In genomic region chr17:32877164-32877764, GRCh38 we compare ENCODE assay signal across 8 cellular contexts. TPM values are rescaled to one million over a fixed set of nuclear protein-coding genes. Genes with fewer than 3 reads are reported as not detected.
DNase-seq lines count a peak whose midpoint lies in the region; ATAC-seq and TF ChIP-seq lines count a peak whose summit lies in the region.

No MANE protein-coding gene starts in this region.

- H3K9me3 ChIP-seq in IMR-90 (ENCODE audit: control insufficient read depth, insufficient read depth, low read length), result no peaks in the 10 kb centered on the region
- no peaks in the 10 kb centered on the region for H3K9me3 ChIP-seq in Panc1 (ENCODE audit: control insufficient read depth, insufficient read depth, low read depth, low read length)

- peak overlapping the region; percentile 89; the same call in 1 of the 2 replicates for H3K23ac ChIP-seq in IMR-90 (ENCODE audit: low read depth, low read length)

- intact Hi-C loops in IMR-90 (cut with micrococcal nuclease), result loop anchor here (1.0 to 5.0 kb wide), 5 partner anchors 34 to 875 kb away; partner anchors contain the start of gene TMEM98
- intact Hi-C loops in Panc1 (cut with micrococcal nuclease; ENCODE audit: unreplicated experiment), result loop anchor here (2.0 kb wide), 1 partner anchor 94 kb away; no protein-coding TSS in a partner anchor

- in situ Hi-C loops in IMR-90 (cut with MboI; ENCODE audit: low sequenced_read_pairs), result no loop called here
- in situ Hi-C loops in Panc1 (cut with HindIII; ENCODE audit: low pct_unique_long_range_greater_than_20kb, low sequenced_read_pairs), result no loop called here

- H2AFZ ChIP-seq in IMR-90 (replicated peaks; ENCODE audit: low read length, poor library complexity), result peak overlapping the region; percentile 91

- no peak overlapping the region for H4K5ac ChIP-seq in IMR-90 (ENCODE audit: low read depth, low read length)

- no peaks in the 10 kb centered on the region for H3K9me1 ChIP-seq in IMR-90 (ENCODE audit: insufficient read depth, low read length)

- no peak overlapping the region; the same call in 1 of the 2 replicates for H3K56ac ChIP-seq in IMR-90 (ENCODE audit: extremely low read depth, insufficient read depth, low read length)

- no TSS peak for BruUV-seq in IMR-90 (replicated peaks; lab: Mats Ljungman, UMichigan)
- BruUV-seq in Panc1 (replicated peaks; lab: Mats Ljungman, UMichigan), result no TSS peak

- peak overlapping the region; percentile 38 for H2AK9ac ChIP-seq in IMR-90 (replicated peaks; ENCODE audit: low read depth, low read length, poor library complexity)

- POLR2A ChIA-PET in IMR-90 (lab: Charles Lee; ENCODE audit: unreplicated experiment) (no interaction called here), Panc1 (lab: Charles Lee) (no interaction called here)

- H2BK5ac ChIP-seq in IMR-90 (ENCODE audit: low read depth, low read length, poor library complexity, severe bottlenecking), result no peak overlapping the region

- H3K4me2 ChIP-seq in IMR-90 (ENCODE audit: low read depth, low read length), result peak overlapping the region; percentile 95

- peak overlapping the region; percentile 80 for H3K9ac ChIP-seq in IMR-90 (ENCODE audit: low read depth, low read length)

- no peak overlapping the region for H3K18ac ChIP-seq in IMR-90 (ENCODE audit: low read depth, low read length)

- H3K36me3 ChIP-seq in IMR-90 (ENCODE audit: control insufficient read depth, insufficient read depth, low read length) (no peaks in the 10 kb centered on the region), Panc1 (ENCODE audit: control insufficient read depth, insufficient read depth, low read length) (no peaks in the 10 kb centered on the region)

- peak overlapping the region in 1 of 2 experiments; percentile 80; a peak in 2 of 4 replicates for H4K8ac ChIP-seq in IMR-90 (ENCODE audit: low read depth in 2 of 2, low read length in 2 of 2)

- peaks cover 5 to 14% (median 12%) of the 10 kb centered on the region in 3 donors for H3K4me1 Mint-ChIP-seq in naive B cell

- H2BK120ac ChIP-seq in IMR-90 (ENCODE audit: low read depth, low read length), result no peak overlapping the region

- H3K79me1 ChIP-seq in IMR-90 (ENCODE audit: low read depth in 1 of 2, low read length in 2 of 2), result no peaks in the 10 kb centered on the region

- TF ChIP-seq CTCF in IMR-90 (conservative IDR thresholded peaks at IDR 0.05; ENCODE audit: low read depth, low read length) (peak; percentile 95), Panc1 (IDR thresholded peaks at IDR 0.05) (peak; percentile 98)

- DNase-seq in DMS 273 (lab: John Stamatoyannopoulos, UW; ENCODE audit: unreplicated experiment) (peak; percentile 97), IMR-90 (peak; percentile 73), Panc1 (ENCODE audit: low read depth, low spot score) (peak; percentile 18), fibroblast of gingiva (ENCODE audit: low read depth) (peak; percentile 82), naive B cell (peak; percentile 95)
- peak; percentile 92 to 96 for DNase-seq in activated T-cell treated with anti-CD3 and anti-CD28 coated beads, Interleukin-2, amount 50 U/mL, for 48 hours
- DNase-seq in stimulated activated CD8-positive, alpha-beta memory T cell treated with anti-CD3 and anti-CD28 coated beads, Interleukin-7, amount 100 ng/mL, for 4 hours (ENCODE audit: low read depth in 2 of 2), result peak; percentile 69 to 89

- H3K27me3 ChIP-seq in IMR-90 (ENCODE audit: control insufficient read depth, insufficient read depth, low read length), result peaks cover 7% of the 10 kb centered on the region
- H3K27me3 ChIP-seq in Panc1 (ENCODE audit: control insufficient read depth, insufficient read depth, low read length), result peaks cover 20% of the 10 kb centered on the region

- no peak overlapping the region for H3K14ac ChIP-seq in IMR-90 (replicated peaks; ENCODE audit: low read depth, low read length)

- CTCF ChIA-PET in IMR-90 (lab: Yijun Ruan, JAX), result interaction anchor here (0.6 to 2.6 kb wide), 23 partner anchors 8 to 143 kb away, joined by 3 to 15 read pairs (median 4); a partner anchor contains a TSS
- CTCF ChIA-PET in Panc1 (lab: Charles Lee), result interaction anchor here (0.6 to 2.3 kb wide), 9 partner anchors 18 to 205 kb away, joined by 3 to 16 read pairs (median 3); a partner anchor contains a TSS

- no peaks in the 10 kb centered on the region for H3K36me3 Mint-ChIP-seq in naive B cell

- H3K4ac ChIP-seq in IMR-90 (ENCODE audit: low read depth, low read length), result no peak overlapping the region

- WGBS in IMR-90 (ENCODE audit: extremely low coverage in 2 of 2, insufficient read length in 1 of 2), 2 experiments, result 0% methylated on average over 2 of the region's 44 CpGs; no CpG with 5 or more reads in 1 of the 2 experiments

- ATAC-seq in GM21529 (IDR thresholded peaks at IDR 0.05; ENCODE audit: unreplicated experiment) (peak; percentile 77), IMR-90 (ENCODE audit: low read depth) (peak; percentile 100), Panc1 (peak; percentile 100), naive B cell (ENCODE audit: low read depth in 2 of 2) (peak; percentile 90)

- TF ChIP-seq POLR2A in IMR-90 (IDR thresholded peaks at IDR 0.05; ENCODE audit: low read depth, low read length), result no peak

- H3K27me3 Mint-ChIP-seq in naive B cell, result peaks cover 15 to 18% (median 18%) of the 10 kb centered on the region in 3 donors

- H3K27ac Mint-ChIP-seq in naive B cell, result peak overlapping the region in 5 of 6 donors; percentile 14 to 91 (median 79)

- peaks cover 2% of the 10 kb centered on the region for H3K4me1 ChIP-seq in IMR-90 (ENCODE audit: control insufficient read depth, insufficient read depth, low read length)
- peaks cover 3% of the 10 kb centered on the region; the same call in 1 of the 2 replicates for H3K4me1 ChIP-seq in Panc1 (ENCODE audit: control insufficient read depth, insufficient read depth, low read length)

- no peaks in the 10 kb centered on the region for H4K20me1 ChIP-seq in IMR-90 (ENCODE audit: insufficient read depth, low read length)

- H3K27ac ChIP-seq in IMR-90 (ENCODE audit: insufficient read depth, low read length), result no peak overlapping the region
- H3K27ac ChIP-seq in Panc1 (ENCODE audit: low read length), result no peak overlapping the region

- H2BK20ac ChIP-seq in IMR-90 (ENCODE audit: low read depth, low read length), result no peak overlapping the region

- H4K91ac ChIP-seq in IMR-90 (ENCODE audit: insufficient read depth, low read depth, low read length), result no peak overlapping the region

- H2AK5ac ChIP-seq in IMR-90 (ENCODE audit: low read depth, low read length), result no peak overlapping the region

- no peak overlapping the region for H2BK15ac ChIP-seq in IMR-90 (ENCODE audit: low read depth, low read length)

- dilution Hi-C loops in IMR-90 (cut with HindIII; ENCODE audit: low sequenced_read_pairs, unreplicated experiment), result no loop called here

- peak; percentile 52 for TF ChIP-seq RAD21 in IMR-90 (IDR thresholded peaks at IDR 0.05; ENCODE audit: low read length)

- peak overlapping the region; percentile 60 for H3K4me3 ChIP-seq in IMR-90 (ENCODE audit: insufficient read depth, low read depth, low read length)
- H3K4me3 ChIP-seq in Panc1 (ENCODE audit: low read depth in 2 of 2, low read length in 2 of 2), result peak overlapping the region; percentile 59 to 67

- peak overlapping the region; percentile 65 to 93 (median 88) for H3K4me3 Mint-ChIP-seq in naive B cell

- peaks cover 0 to 1% (median 0%) of the 10 kb centered on the region in 7 donors for H3K9me3 Mint-ChIP-seq in naive B cell

TF ChIP-seq in IMR-90, 13 proteins besides CTCF, POLR2A, EP300 and RAD21:
- TF ChIP-seq CEBPB (IDR thresholded peaks at IDR 0.05; ENCODE audit: low read depth, low read length) (no peak), SMC3 (IDR thresholded peaks at IDR 0.05; ENCODE audit: low read depth, low read length) (peak; percentile 42), ELK1 (IDR thresholded peaks at IDR 0.05; ENCODE audit: borderline replicate concordance, low read depth, low read length) (no peak), NFE2L2 (IDR thresholded peaks at IDR 0.05; ENCODE audit: low read depth, low read length) (no peak), USF2 (IDR thresholded peaks at IDR 0.05; ENCODE audit: low read depth, low read length) (no peak), BHLHE40 (IDR thresholded peaks at IDR 0.05; ENCODE audit: low read depth, low read length) (no peak), MAZ (IDR thresholded peaks at IDR 0.05; ENCODE audit: borderline replicate concordance, low read depth, low read length) (peak; percentile 43; the same call in 1 of the 2 replicates), RCOR1 (IDR thresholded peaks at IDR 0.05; ENCODE audit: insufficient replicate concordance, low read length) (no peak)

RNA-seq across cellular contexts. Expression of gene MYO1D, which starts 0.3 kb away (rescaled TPM):
- total RNA-seq in IMR-90 (2012; rRNA removed) (0.56 and 0.90 TPM in 2 replicates), Panc1 (2021; ENCODE audit: unreplicated experiment) (1.3 TPM)
- polyA plus RNA-seq in IMR-90 (2012; rRNA removed) (0.63 and 0.67 TPM in 2 replicates), naive B cell (ENCODE audit: low read depth in 6 of 6) (1 to 10 TPM; 1.9 to 3.7 (median 2.6) TPM)
- 0.41 and 0.43 TPM in 2 replicates for polyA plus RNA-seq in IMR-90 (2012; cell fraction: cytosol; rRNA removed)
- polyA plus RNA-seq in IMR-90 (2012; cell fraction: nucleus; rRNA removed; ENCODE audit: low replicate concordance), result 0.13 and 0.42 TPM in 2 replicates
- polyA plus RNA-seq in Panc1 (2012; ENCODE audit: insufficient read length), result 0.87 TPM

RNA-seq across cellular contexts. Expression of gene TMEM98, which starts 50.7 kb away (rescaled TPM):
- 129 and 173 TPM in 2 replicates for total RNA-seq in IMR-90 (2012; rRNA removed)
- polyA plus RNA-seq in IMR-90 (2012; rRNA removed), result 195 TPM in 2 replicates
- 288 and 315 TPM in 2 replicates for polyA plus RNA-seq in IMR-90 (2012; cell fraction: cytosol; rRNA removed)
- 125 and 152 TPM in 2 replicates for polyA plus RNA-seq in IMR-90 (2012; cell fraction: nucleus; rRNA removed; ENCODE audit: low replicate concordance)
- total RNA-seq in Panc1 (2021; ENCODE audit: unreplicated experiment), result 2.2 TPM
- polyA plus RNA-seq in Panc1 (2012; ENCODE audit: insufficient read length), result 1.7 TPM
- polyA plus RNA-seq in naive B cell (ENCODE audit: low read depth in 6 of 6), result not detected

Comparison
In these comparisons a context has a peak if more than half of its experiments do, and no peak if none do; other contexts are left out.
1. DNase-seq: peak in every context shown above with its lines; median percentile 97 in DMS 273; 95 in naive B cell; 94 in activated T-cell treated with anti-CD3 and anti-CD28 coated beads, Interleukin-2, amount 50 U/mL, for 48 hours; 82 in fibroblast of gingiva; 79 in stimulated activated CD8-positive, alpha-beta memory T cell treated with anti-CD3 and anti-CD28 coated beads, Interleukin-7, amount 100 ng/mL, for 4 hours; 73 in IMR-90; 18 in Panc1.
2. RNA of gene TMEM98, which starts 50.7 kb away (total RNA-seq): 129 to 173 TPM in IMR-90; 2.2 TPM in Panc1 (single experiment); every median in the first group is over 10 times any median in the second.
3. Peak in every context shown above with its lines, with median percentiles within 50 percentile points of each other: ATAC-seq.